Comparison of ENCODE assay signal across 1 cellular context in genomic region chr21:35212393-35213127, GRCh38.
TF ChIP-seq lines count a peak whose summit lies in the region.

No MANE protein-coding gene starts in this region.

TF ChIP-seq in GM12878, 131 proteins besides CTCF, POLR2A, EP300 and RAD21 (continued from another document):
- TF ChIP-seq RUNX3 (IDR thresholded peaks at IDR 0.05; ENCODE audit: low read length) (peak; percentile 31; the same call in 1 of the 2 replicates), ZNF274 (IDR thresholded peaks at IDR 0.05; ENCODE audit: insufficient read depth, insufficient read length) (no peak), FOXK2 (IDR thresholded peaks at IDR 0.05) (no peak)
